25 cellular contexts compared by ENCODE assay signal in the genomic region with DNA sequence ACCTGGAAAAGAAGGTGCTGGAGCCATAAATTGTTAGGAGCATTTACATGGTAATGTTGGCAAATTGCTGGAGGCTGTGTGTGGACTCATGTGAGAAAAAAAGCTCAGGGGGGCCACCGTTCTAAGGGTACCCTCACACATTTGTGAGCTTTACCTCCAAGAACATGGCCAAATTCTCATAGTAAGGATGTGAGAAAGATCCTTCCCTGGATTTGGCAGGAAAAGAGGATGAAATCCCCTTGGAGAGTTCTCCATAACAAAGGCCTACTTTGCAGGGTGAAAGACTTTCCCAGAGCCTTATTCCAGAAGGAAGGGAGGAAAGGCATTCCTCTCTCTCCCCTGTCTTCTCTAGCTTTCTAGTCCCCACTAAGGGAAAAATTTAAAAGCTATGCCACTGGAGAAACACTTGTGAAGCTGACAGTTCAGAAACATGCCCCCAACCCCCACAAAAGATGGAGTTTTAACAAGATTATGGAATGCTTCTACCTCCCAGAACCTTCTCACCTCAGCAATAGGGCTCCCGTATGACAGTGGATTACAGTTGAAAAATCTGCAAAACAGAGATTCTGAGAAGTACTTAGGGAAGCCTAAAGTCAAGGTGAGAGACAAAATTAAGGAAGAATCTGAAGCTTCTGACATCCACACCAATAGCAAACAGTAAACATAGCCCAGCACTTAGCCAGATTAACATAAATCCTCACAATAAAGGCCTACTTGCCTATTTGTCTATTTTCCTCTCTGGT. TPM values are rescaled to one million over a fixed set of nuclear protein-coding genes. Genes with fewer than 3 reads are reported as not detected.
"Had no signal": no experiment of that assay in that cellular context is flagged by ENCODE, and none has a peak within 500 bp of the region (broad histone marks: within the 10 kb centered on the region; RNA-seq: fewer than 3 reads in every experiment).

No MANE protein-coding gene starts in this region.

- H3K27me3 Mint-ChIP-seq: naive thymus-derived CD4-positive, alpha-beta T cell; stimulated activated naive B cell treated with anti-CD40 and anti-IgM and Interleukin-4, amounts not matched to agents 10 μg/mL and 1 μg/mL and 100 μg/mL, for 72 hours; stimulated activated naive CD8-positive, alpha-beta T cell treated with anti-CD3 and anti-CD28 coated beads, Interleukin-15, amount 100 ng/mL, for 72 hours had no signal

- H3K4me3 Mint-ChIP-seq: nephron progenitor cell; stimulated activated naive B cell treated with anti-CD40 and anti-IgM and Interleukin-4, amounts not matched to agents 10 μg/mL and 1 μg/mL and 100 μg/mL, for 72 hours had no signal

- H3K4me3 ChIP-seq: dorsolateral prefrontal cortex, gastrocnemius medialis, heart right ventricle, lung, psoas muscle, spleen, testis, transverse colon had no signal

- H3K4me1 Mint-ChIP-seq: nephron progenitor cell had no signal

- H3K9me3 ChIP-seq: gastrocnemius medialis, neutrophil, psoas muscle, testis had no signal

- H3K27ac Mint-ChIP-seq: nephron progenitor cell; stimulated activated naive B cell treated with anti-CD40 and anti-IgM and Interleukin-4, amounts not matched to agents 10 μg/mL and 1 μg/mL and 100 μg/mL, for 72 hours had no signal

- DNase-seq: cortex of kidney; dorsolateral prefrontal cortex; effector CD8-positive, alpha-beta T cell; gastrocnemius medialis; heart right ventricle; hypothalamus; left colon; left ventricle myocardium superior; naive thymus-derived CD4-positive, alpha-beta T cell; nephron progenitor cell; psoas muscle; retina; spleen; stimulated activated CD4-positive, alpha-beta T cell treated with anti-CD3 and anti-CD28 coated beads, Interleukin-2, amount 100 ng/mL, for 24 hours; stimulated activated CD4-positive, alpha-beta T cell treated with anti-CD3 and anti-CD28 coated beads, Interleukin-4, amount 100 ng/mL, for 4 hours; stimulated activated naive B cell treated with anti-CD40 and anti-IgM and Interleukin-4, amounts not matched to agents 10 μg/mL and 1 μg/mL and 100 μg/mL, for 72 hours; stimulated activated naive CD8-positive, alpha-beta T cell treated with anti-CD3 and anti-CD28 coated beads, Interleukin-15, amount 100 ng/mL, for 72 hours; testis; transverse colon had no signal

- ATAC-seq: esophagus mucosa; gastrocnemius medialis; heart right ventricle; left colon; left ventricle myocardium superior; naive thymus-derived CD4-positive, alpha-beta T cell; psoas muscle; sciatic nerve; stimulated activated naive B cell treated with anti-CD40 and anti-IgM and Interleukin-4, amounts not matched to agents 10 μg/mL and 1 μg/mL and 100 μg/mL, for 72 hours; stimulated activated naive CD8-positive, alpha-beta T cell treated with anti-CD3 and anti-CD28 coated beads, Interleukin-15, amount 100 ng/mL, for 72 hours had no signal

- H3K4me1 ChIP-seq: gastrocnemius medialis, heart right ventricle, psoas muscle, spleen, testis, transverse colon had no signal

- H3K27me3 ChIP-seq: gastrocnemius medialis, heart right ventricle, neutrophil, spleen, testis, transverse colon had no signal

- H3K36me3 ChIP-seq: gastrocnemius medialis, heart right ventricle, neutrophil, transverse colon had no signal

- H3K27ac ChIP-seq: dorsolateral prefrontal cortex, gastrocnemius medialis, heart right ventricle, neutrophil, psoas muscle, spleen, testis, transverse colon had no signal

RNA-seq across cellular contexts. Expression of a gene that starts 20.2 kb away (rescaled TPM):
- total RNA-seq: esophagus mucosa, fibroblast of villous mesenchyme, gastrocnemius medialis, kidney epithelial cell, left ventricle myocardium superior, psoas muscle had no signal
